Comparison of ENCODE assay signal across 13 cellular contexts in genomic region chr16:53428681-53429080, GRCh38. TPM values are rescaled to one million over a fixed set of nuclear protein-coding genes. Genes with fewer than 3 reads are reported as not detected.
DNase-seq lines count a peak whose midpoint lies in the region; ATAC-seq and TF ChIP-seq lines count a peak whose summit lies in the region.
"Had no signal": no experiment of that assay in that cellular context is flagged by ENCODE, and none has a peak within 500 bp of the region (broad histone marks: within the 10 kb centered on the region; RNA-seq: fewer than 3 reads in every experiment).

No MANE protein-coding gene starts in this region.

- no peaks in the 10 kb centered on the region for H3K36me3 ChIP-seq in breast epithelium
- H3K36me3 ChIP-seq in mammary epithelial cell (ENCODE audit: insufficient read depth, low read length): no peaks in the 10 kb centered on the region
- no peaks in the 10 kb centered on the region for H3K36me3 ChIP-seq in PC-3 (ENCODE audit: low read depth, low read length)
- H3K36me3 ChIP-seq: BE2C had no signal

- DNase-seq in breast epithelium (ENCODE audit: low spot score in 2 of 2): no peak
- no peak for DNase-seq in mammary epithelial cell
- no peak for DNase-seq in PC-3
- no peak for DNase-seq in mesothelial cell of epicardium (ENCODE audit: low spot score in 2 of 2, unreplicated experiment in 2 of 2)
- DNase-seq in NCI-H128 (lab: John Stamatoyannopoulos, UW; ENCODE audit: unreplicated experiment): no peak
- DNase-seq in activated CD4-positive, CD25-positive, alpha-beta regulatory T cell (lab: John Stamatoyannopoulos, UW): no peak
- no peak for DNase-seq in iPS-NIHi7 (ENCODE audit: extremely low spot score)
- DNase-seq: KBM-7, MM.1S, NCI-H526, SHP77 had no signal

- H3K9me3 ChIP-seq in breast epithelium: peaks cover 0 to 4% of the 10 kb centered on the region in 2 donors
- no peaks in the 10 kb centered on the region for H3K9me3 ChIP-seq in mammary epithelial cell (replicated peaks; ENCODE audit: insufficient read depth, low read length)
- H3K9me3 ChIP-seq in PC-3 (ENCODE audit: low read length): peaks cover 4% of the 10 kb centered on the region; the same call in 1 of the 2 replicates

- no peak overlapping the region for H3K4me3 Mint-ChIP-seq in mesothelial cell of epicardium
- H3K4me3 Mint-ChIP-seq: T-helper 1 cell treated with Interleukin-12 subunit alpha and Interleukin-12 subunit beta and Interleukin-4 antibody, amounts not matched to agents 30 μg/mL and 1 μg/mL, for 36 hours had no signal

- H3K9me3 Mint-ChIP-seq in mesothelial cell of epicardium: peaks cover 30% of the 10 kb centered on the region

- dilution Hi-C loops in mammary epithelial cell (cut with HindIII; ENCODE audit: low sequenced_read_pairs): no loop called here

- H3K4me3 ChIP-seq in breast epithelium (no peak overlapping the region), mammary epithelial cell (replicated peaks in 1 of 3; ENCODE audit: insufficient read depth in 1 of 3, low read depth in 2 of 3, low read length in 3 of 3) (no peak overlapping the region), PC-3 (ENCODE audit: low read length) (no peak overlapping the region)

- H3K79me2 ChIP-seq in mammary epithelial cell (ENCODE audit: insufficient read depth, low read length) (no peaks in the 10 kb centered on the region), PC-3 (ENCODE audit: low read length) (no peaks in the 10 kb centered on the region)

- 72% methylated on average over 3 of the region's 3 CpGs for WGBS in mammary epithelial cell (ENCODE audit: low coverage, missing lambda C conversion rate)

- in situ Hi-C loops in mammary epithelial cell (cut with MboI; ENCODE audit: low sequenced_read_pairs in 2 of 2): no loop called here

- no peak for TF ChIP-seq CTCF in breast epithelium (IDR thresholded peaks at IDR 0.05)
- TF ChIP-seq CTCF in mammary epithelial cell (conservative IDR thresholded peaks at IDR 0.05 in 1 of 2, IDR thresholded peaks at IDR 0.05 in 1 of 2; ENCODE audit: extremely low read depth in 1 of 2, insufficient read depth in 1 of 2, low read depth in 1 of 2, low read length in 2 of 2): no peak
- no peak for TF ChIP-seq CTCF in PC-3 (conservative IDR thresholded peaks at IDR 0.05; ENCODE audit: low read depth, low read length)
- TF ChIP-seq CTCF in mesothelial cell of epicardium (IDR thresholded peaks at IDR 0.05; ENCODE audit: unreplicated experiment): no peak

- H3K36me3 Mint-ChIP-seq in mesothelial cell of epicardium: peaks cover 16% of the 10 kb centered on the region

- CTCF ChIA-PET in mammary epithelial cell (lab: Charles Lee; ENCODE audit: low non-redundant PET) (no interaction called here), PC-3 (lab: Charles Lee) (no interaction called here)

- H3K27me3 ChIP-seq in breast epithelium: no peaks in the 10 kb centered on the region
- no peaks in the 10 kb centered on the region for H3K27me3 ChIP-seq in mammary epithelial cell (ENCODE audit: insufficient read depth, low read length)
- no peaks in the 10 kb centered on the region for H3K27me3 ChIP-seq in PC-3 (ENCODE audit: low read length)
- H3K27me3 ChIP-seq: BE2C had no signal

- H4K20me1 ChIP-seq in mammary epithelial cell (ENCODE audit: insufficient read depth, low read length): no peaks in the 10 kb centered on the region
- no peaks in the 10 kb centered on the region for H4K20me1 ChIP-seq in PC-3 (ENCODE audit: low read length)

- no peak overlapping the region for H3K4me2 ChIP-seq in mammary epithelial cell (ENCODE audit: insufficient read depth, low read depth, low read length)
- H3K4me2 ChIP-seq in PC-3 (ENCODE audit: low read length): peak overlapping the region; percentile 20

- POLR2A ChIA-PET in PC-3 (lab: Charles Lee; ENCODE audit: unreplicated experiment): no interaction called here

- no TSS peak for BruUV-seq in mammary epithelial cell (replicated peaks; lab: Mats Ljungman, UMichigan)
- BruUV-seq in PC-3 (replicated peaks; lab: Mats Ljungman, UMichigan): no TSS peak

- H3K27ac ChIP-seq in breast epithelium (peak overlapping the region; percentile 17 to 30), mammary epithelial cell (ENCODE audit: insufficient read depth, low read depth, low read length) (no peak overlapping the region), PC-3 (ENCODE audit: low read length) (no peak overlapping the region)

- H3F3A ChIP-seq in PC-3 (ENCODE audit: low read length, unreplicated experiment): no peaks in the 10 kb centered on the region

- H3K27ac Mint-ChIP-seq in mesothelial cell of epicardium: peak overlapping the region; percentile 93
- H3K27ac Mint-ChIP-seq: T-helper 1 cell treated with Interleukin-12 subunit alpha and Interleukin-12 subunit beta and Interleukin-4 antibody, amounts not matched to agents 30 μg/mL and 1 μg/mL, for 36 hours had no signal

- H3K9me2 ChIP-seq in PC-3 (replicated peaks; ENCODE audit: low read length): no peaks in the 10 kb centered on the region

- no peak overlapping the region for H2AFZ ChIP-seq in mammary epithelial cell (ENCODE audit: low read depth, low read length)
- no peak overlapping the region for H2AFZ ChIP-seq in PC-3 (ENCODE audit: low read length)

- TF ChIP-seq POLR2A in breast epithelium (IDR thresholded peaks at IDR 0.05): no peak

- no peaks in the 10 kb centered on the region for H3K4me1 ChIP-seq in breast epithelium
- peaks cover 8% of the 10 kb centered on the region for H3K4me1 ChIP-seq in mammary epithelial cell (ENCODE audit: insufficient read depth, low read length)
- peaks cover 4% of the 10 kb centered on the region; the same call in 1 of the 2 replicates for H3K4me1 ChIP-seq in PC-3 (ENCODE audit: insufficient read depth, low read length)
- H3K4me1 ChIP-seq: BE2C had no signal

- peaks cover 34% of the 10 kb centered on the region for H3K4me1 Mint-ChIP-seq in mesothelial cell of epicardium

- no peak overlapping the region for H3K9ac ChIP-seq in mammary epithelial cell (ENCODE audit: insufficient read depth, low read length)
- no peak overlapping the region for H3K9ac ChIP-seq in PC-3 (ENCODE audit: low read length)

- no peak for ATAC-seq in PC-3

- H3K27me3 Mint-ChIP-seq in mesothelial cell of epicardium (ENCODE audit: low read depth): no peaks in the 10 kb centered on the region

- intact Hi-C loops in breast epithelium (cut with DNase I; ENCODE audit: low total_unique reads) (loop anchor here (5.0 kb wide), 1 partner anchor 1939 kb away; no protein-coding TSS in a partner anchor), mammary epithelial cell (cut with micrococcal nuclease) (no loop called here), PC-3 (cut with micrococcal nuclease) (no loop called here)

RNA-seq across cellular contexts. Expression of gene RBL2, which starts 5.6 kb away (rescaled TPM):
- total RNA-seq in breast epithelium: 100 to 1,000 TPM; 118 to 146 (median 123) TPM
- total RNA-seq in mammary epithelial cell: 10 to 100 TPM; 33.3 to 45.2 TPM
- polyA plus RNA-seq in mammary epithelial cell: 22.9 TPM
- polyA minus RNA-seq in mammary epithelial cell: 15.0 TPM
- 13.8 and 14.2 TPM in 2 replicates for total RNA-seq in PC-3 (2014; rRNA removed)
- total RNA-seq in mesothelial cell of epicardium: 57.2 to 59.2 TPM (median 58.1 TPM) in 3 replicates

Comparison
In these comparisons a context has a peak if more than half of its experiments do, and no peak if none do; other contexts are left out.
1. H3K27ac ChIP-seq: peak in breast epithelium (2 of 2); none in mammary epithelial cell (single experiment) and PC-3 (single experiment).